Comparison of ENCODE assay signal across 13 cellular contexts in the genomic region with DNA sequence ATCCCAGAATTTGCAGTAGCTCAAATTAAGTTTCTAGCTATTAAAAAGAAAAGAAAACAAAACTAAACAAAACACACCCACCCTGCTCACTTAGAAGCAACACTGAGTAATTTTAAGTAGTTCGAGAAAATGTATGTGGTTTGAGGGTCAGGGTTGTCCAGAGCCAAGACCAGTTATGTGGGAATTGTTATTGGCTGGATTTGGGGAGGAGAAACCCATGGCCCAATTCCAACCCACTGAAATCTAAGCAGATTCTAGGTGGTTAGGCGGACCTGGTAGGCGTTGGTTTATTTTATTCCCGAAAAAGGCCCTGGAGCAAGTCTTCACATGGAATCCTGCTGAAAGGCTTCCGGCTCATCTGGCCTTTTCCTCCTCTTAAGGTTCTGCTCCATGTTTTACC.
DNase-seq lines count a peak whose midpoint lies in the region; ATAC-seq and TF ChIP-seq lines count a peak whose summit lies in the region.
"Had no signal": no experiment of that assay in that cellular context is flagged by ENCODE, and none has a peak within 500 bp of the region (broad histone marks: within the 10 kb centered on the region; RNA-seq: fewer than 3 reads in every experiment).

No MANE protein-coding gene starts in this region.

- TF ChIP-seq CTCF in mucosa of descending colon (IDR thresholded peaks at IDR 0.05) (no peak), type B pancreatic cell (conservative IDR thresholded peaks at IDR 0.05) (no peak)

- H3K4me3 ChIP-seq in MG63 (no peak overlapping the region), duodenal mucosa (ENCODE audit: low read depth in 1 of 2, low read length in 2 of 2) (no peak overlapping the region), mucosa of descending colon (no peak overlapping the region)

- H3K27me3 Mint-ChIP-seq in type B pancreatic cell = no peaks in the 10 kb centered on the region
- H3K27me3 Mint-ChIP-seq: activated naive CD8-positive, alpha-beta T cell treated with anti-CD3 and anti-CD28 coated beads for 36 hours; stimulated activated naive CD8-positive, alpha-beta T cell treated with anti-CD3 and anti-CD28 coated beads, Interleukin-15, amount 100 ng/mL, for 72 hours had no signal

- H3K9ac ChIP-seq in duodenal mucosa (ENCODE audit: low read depth in 1 of 2, low read length in 2 of 2) = no peak overlapping the region

- peak overlapping the region; percentile 6 for H3K27ac ChIP-seq in duodenal mucosa (ENCODE audit: low read depth, low read length)

- peak; percentile 64 for DNase-seq in MG63
- no peak for DNase-seq in mucosa of descending colon
- DNase-seq in type B pancreatic cell (ENCODE audit: extremely low spot score, unreplicated experiment) = no peak
- no peak for DNase-seq in inferior parietal cortex (ENCODE audit: extremely low spot score)
- DNase-seq in NCI-H524 treated with DMSO at 0.1 percent for 48 hours (lab: John Stamatoyannopoulos, UW) = no peak
- no peak for DNase-seq in cerebellar nuclear complex (lab: John Stamatoyannopoulos, UW)
- DNase-seq in DMS53 treated with DMSO at 0.1 percent for 48 hours (lab: John Stamatoyannopoulos, UW; ENCODE audit: unreplicated experiment) = no peak
- DNase-seq: activated CD8-positive, alpha-beta memory T cell treated with anti-CD3 and anti-CD28 coated beads, Interleukin-2, amount 50 U/mL, for 4 hours; activated naive CD8-positive, alpha-beta T cell treated with anti-CD3 and anti-CD28 coated beads for 36 hours; HCEC 1CT; NK-92 treated with Interleukin-12 subunit alpha and Interleukin-12 subunit beta, amount 100 ng/mL, for 24 hours; stimulated activated naive CD8-positive, alpha-beta T cell treated with anti-CD3 and anti-CD28 coated beads, Interleukin-15, amount 100 ng/mL, for 72 hours had no signal

- no peaks in the 10 kb centered on the region for H3K27me3 ChIP-seq in MG63
- H3K27me3 ChIP-seq in duodenal mucosa (ENCODE audit: control insufficient read depth in 1 of 2, insufficient read depth in 2 of 2, low read length in 2 of 2) = no peaks in the 10 kb centered on the region

- peaks cover 13% of the 10 kb centered on the region for H3K36me3 ChIP-seq in MG63
- H3K36me3 ChIP-seq in duodenal mucosa (ENCODE audit: control insufficient read depth in 1 of 2, insufficient read depth in 2 of 2, low read length in 2 of 2) = peaks cover 5 to 6% of the 10 kb centered on the region in 2 donors
- no peaks in the 10 kb centered on the region for H3K36me3 ChIP-seq in mucosa of descending colon (ENCODE audit: low read depth)

- peaks cover 14% of the 10 kb centered on the region for H3K36me3 Mint-ChIP-seq in type B pancreatic cell

- H3K9me3 Mint-ChIP-seq in type B pancreatic cell = no peaks in the 10 kb centered on the region
- H3K9me3 Mint-ChIP-seq: stimulated activated naive CD8-positive, alpha-beta T cell treated with anti-CD3 and anti-CD28 coated beads, Interleukin-15, amount 100 ng/mL, for 72 hours had no signal

- ATAC-seq in mucosa of descending colon = peak; percentile 20
- ATAC-seq: stimulated activated naive CD8-positive, alpha-beta T cell treated with anti-CD3 and anti-CD28 coated beads, Interleukin-15, amount 100 ng/mL, for 72 hours had no signal

- peak overlapping the region; percentile 25 for H3K27ac Mint-ChIP-seq in type B pancreatic cell
- H3K27ac Mint-ChIP-seq: activated naive CD8-positive, alpha-beta T cell treated with anti-CD3 and anti-CD28 coated beads for 36 hours; stimulated activated naive CD8-positive, alpha-beta T cell treated with anti-CD3 and anti-CD28 coated beads, Interleukin-15, amount 100 ng/mL, for 72 hours had no signal

- H3K4me1 ChIP-seq in duodenal mucosa (ENCODE audit: control insufficient read depth in 1 of 2, insufficient read depth in 2 of 2, low read length in 2 of 2) (peaks cover 32 to 39% of the 10 kb centered on the region in 2 donors), mucosa of descending colon (ENCODE audit: low read depth) (peaks cover 2% of the 10 kb centered on the region)

- H3K4me3 Mint-ChIP-seq in type B pancreatic cell = no peak overlapping the region
- H3K4me3 Mint-ChIP-seq: activated naive CD8-positive, alpha-beta T cell treated with anti-CD3 and anti-CD28 coated beads for 36 hours; stimulated activated naive CD8-positive, alpha-beta T cell treated with anti-CD3 and anti-CD28 coated beads, Interleukin-15, amount 100 ng/mL, for 72 hours had no signal

- intact Hi-C loops in mucosa of descending colon (cut with DNase I, micrococcal nuclease) = no loop called here

- H3K9me3 ChIP-seq in MG63 = no peaks in the 10 kb centered on the region
- H3K9me3 ChIP-seq in duodenal mucosa (ENCODE audit: control insufficient read depth in 1 of 2, low read length in 2 of 2) = no peaks in the 10 kb centered on the region
- no peaks in the 10 kb centered on the region for H3K9me3 ChIP-seq in mucosa of descending colon

- H3K4me1 Mint-ChIP-seq in type B pancreatic cell (ENCODE audit: unreplicated experiment) = peaks cover 53% of the 10 kb centered on the region
